Comparison of ENCODE assay signal across 20 cellular contexts in the genomic region with DNA sequence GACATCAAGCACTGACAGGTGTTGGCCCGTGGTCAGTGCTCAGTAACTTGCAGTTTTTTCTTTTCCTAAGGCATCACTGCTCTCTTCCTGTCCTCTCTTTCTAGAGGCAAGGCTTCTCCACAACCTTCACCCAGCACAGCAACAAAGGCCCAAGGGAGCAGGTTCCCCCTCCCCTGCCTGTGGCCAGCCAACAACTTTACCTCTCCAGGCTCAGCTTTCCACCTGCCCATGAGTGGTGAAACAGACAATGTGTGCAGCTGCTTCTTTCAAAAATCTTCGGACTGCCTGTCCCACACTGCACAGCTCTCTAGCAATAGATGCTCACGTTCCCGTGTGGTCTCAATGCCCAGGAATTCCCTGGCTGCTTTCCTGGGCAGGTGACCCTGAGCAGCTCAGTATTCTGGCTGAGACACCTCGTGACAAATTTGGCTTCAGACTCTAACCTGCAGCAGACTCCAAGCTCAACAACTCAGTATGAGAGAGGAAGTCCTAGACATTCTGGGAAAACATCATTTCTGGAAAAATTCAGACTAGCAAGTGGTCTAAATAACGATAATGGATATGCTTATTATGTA.
DNase-seq lines count a peak whose midpoint lies in the region; ATAC-seq and TF ChIP-seq lines count a peak whose summit lies in the region.
"Had no signal": no experiment of that assay in that cellular context is flagged by ENCODE, and none has a peak within 500 bp of the region (broad histone marks: within the 10 kb centered on the region; RNA-seq: fewer than 3 reads in every experiment).

No MANE protein-coding gene starts in this region.

- H3K36me3 Mint-ChIP-seq in nephron progenitor cell (ENCODE audit: low read depth): no peaks in the 10 kb centered on the region
- peaks cover 8% of the 10 kb centered on the region for H3K36me3 Mint-ChIP-seq in stimulated activated effector memory CD8-positive, alpha-beta T cell treated with anti-CD3 and anti-CD28 coated beads, Interleukin-12 subunit alpha, Interleukin-12 subunit beta, amount 100 ng/mL, for 72 hours
- H3K36me3 Mint-ChIP-seq: CD4-positive, CD25-positive, alpha-beta regulatory T cell; IgD-negative memory B cell had no signal

- H4K20me1 ChIP-seq in BLaER1 treated with 17β-estradiol and CSF1 and Interleukin-3, amounts not matched to agents 10 nM and 100 nM: no peaks in the 10 kb centered on the region
- no peaks in the 10 kb centered on the region for H4K20me1 ChIP-seq in MM.1S (ENCODE audit: insufficient read depth, low read length)

- peak overlapping the region; percentile 51 for H3K4me3 Mint-ChIP-seq in nephron progenitor cell
- no peak overlapping the region for H3K4me3 Mint-ChIP-seq in stimulated activated effector memory CD8-positive, alpha-beta T cell treated with anti-CD3 and anti-CD28 coated beads, Interleukin-12 subunit alpha, Interleukin-12 subunit beta, amount 100 ng/mL, for 72 hours
- H3K4me3 Mint-ChIP-seq: CD4-positive, CD25-positive, alpha-beta regulatory T cell had no signal

- H3K9me3 ChIP-seq in BLaER1 treated with 17β-estradiol and CSF1 and Interleukin-3, amounts not matched to agents 10 nM and 100 nM (replicated peaks in 1 of 11): no peaks in the 10 kb centered on the region
- H3K9me3 ChIP-seq in MM.1S (replicated peaks; ENCODE audit: insufficient read depth, low read length): no peaks in the 10 kb centered on the region
- H3K9me3 ChIP-seq: Caco-2 had no signal

- H3K9ac ChIP-seq in BLaER1 treated with 17β-estradiol and CSF1 and Interleukin-3, amounts not matched to agents 10 nM and 100 nM: no peak overlapping the region
- H3K9ac ChIP-seq in MM.1S (ENCODE audit: low read length): peak overlapping the region; percentile 28; the same call in 1 of the 2 replicates

- peak overlapping the region; percentile 22 for H2AFZ ChIP-seq in MM.1S (ENCODE audit: low read length)

- peaks cover 30 to 49% (median 43%) of the 10 kb centered on the region in 10 experiments for H3K4me1 ChIP-seq in BLaER1 treated with 17β-estradiol and CSF1 and Interleukin-3, amounts not matched to agents 10 nM and 100 nM
- peaks cover 21% of the 10 kb centered on the region for H3K4me1 ChIP-seq in MM.1S (ENCODE audit: low read length)
- H3K4me1 ChIP-seq: Caco-2 had no signal

- DNase-seq in MM.1S: peak; percentile 60
- DNase-seq in ecto neural progenitor cell (ENCODE audit: low spot score): peak; percentile 7
- DNase-seq in nephron progenitor cell: no peak
- DNase-seq in RWPE1 (ENCODE audit: low spot score): no peak
- no peak for DNase-seq in stimulated activated effector memory CD8-positive, alpha-beta T cell treated with anti-CD3 and anti-CD28 coated beads, Interleukin-12 subunit alpha, Interleukin-12 subunit beta, amount 100 ng/mL, for 72 hours (ENCODE audit: low spot score in 2 of 2)
- no peak for DNase-seq in kidney glomerular epithelial cell (lab: John Stamatoyannopoulos, UW)
- DNase-seq: AML-193; Caco-2; CD4-positive, CD25-positive, alpha-beta regulatory T cell; DMS153; H7; NCI-H1048; NCI-H1436 treated with DMSO at 0.1 percent for 48 hours; NCI-H2029 treated with DMSO at 0.1 percent for 48 hours; NCI-H526 treated with DMSO at 0.1 percent for 48 hours; SHP77 treated with DMSO at 0.1 percent for 48 hours had no signal

- H3K79me2 ChIP-seq in MM.1S (ENCODE audit: low read length): no peaks in the 10 kb centered on the region

- no peak overlapping the region for H3K4me3 ChIP-seq in BLaER1 treated with 17β-estradiol and CSF1 and Interleukin-3, amounts not matched to agents 10 nM and 100 nM
- H3K4me3 ChIP-seq in MM.1S (ENCODE audit: low read length): no peak overlapping the region

- peaks cover 74% of the 10 kb centered on the region for H3K4me1 Mint-ChIP-seq in nephron progenitor cell
- peaks cover 10% of the 10 kb centered on the region for H3K4me1 Mint-ChIP-seq in stimulated activated effector memory CD8-positive, alpha-beta T cell treated with anti-CD3 and anti-CD28 coated beads, Interleukin-12 subunit alpha, Interleukin-12 subunit beta, amount 100 ng/mL, for 72 hours

- POLR2A ChIA-PET in RWPE1 (lab: Yijun Ruan, JAX; ENCODE audit: low non-redundant PET): no interaction called here

- no peak for TF ChIP-seq CTCF in MM.1S (IDR thresholded peaks at IDR 0.05; ENCODE audit: low read length)
- no peak for TF ChIP-seq CTCF in nephron progenitor cell (IDR thresholded peaks at IDR 0.05)
- TF ChIP-seq CTCF in RWPE1 (conservative IDR thresholded peaks at IDR 0.05; ENCODE audit: low read depth): no peak

- no peak overlapping the region for H3K27ac Mint-ChIP-seq in nephron progenitor cell
- H3K27ac Mint-ChIP-seq in stimulated activated effector memory CD8-positive, alpha-beta T cell treated with anti-CD3 and anti-CD28 coated beads, Interleukin-12 subunit alpha, Interleukin-12 subunit beta, amount 100 ng/mL, for 72 hours: no peak overlapping the region
- H3K27ac Mint-ChIP-seq: CD4-positive, CD25-positive, alpha-beta regulatory T cell; IgD-negative memory B cell had no signal

- peak overlapping the region; percentile 61 to 92 (median 77) for H3K4me2 ChIP-seq in BLaER1 treated with 17β-estradiol and CSF1 and Interleukin-3, amounts not matched to agents 10 nM and 100 nM
- H3K4me2 ChIP-seq in MM.1S (ENCODE audit: low read depth, low read length): peak overlapping the region; percentile 64

- H3K9me3 Mint-ChIP-seq in nephron progenitor cell: no peaks in the 10 kb centered on the region
- no peaks in the 10 kb centered on the region for H3K9me3 Mint-ChIP-seq in stimulated activated effector memory CD8-positive, alpha-beta T cell treated with anti-CD3 and anti-CD28 coated beads, Interleukin-12 subunit alpha, Interleukin-12 subunit beta, amount 100 ng/mL, for 72 hours
- H3K9me3 Mint-ChIP-seq: CD4-positive, CD25-positive, alpha-beta regulatory T cell; IgD-negative memory B cell had no signal

- H3K9me2 ChIP-seq in MM.1S (replicated peaks; ENCODE audit: insufficient read depth, low read length): no peaks in the 10 kb centered on the region

- no peaks in the 10 kb centered on the region for H3K36me3 ChIP-seq in BLaER1 treated with 17β-estradiol and CSF1 and Interleukin-3, amounts not matched to agents 10 nM and 100 nM
- no peaks in the 10 kb centered on the region for H3K36me3 ChIP-seq in MM.1S (replicated peaks; ENCODE audit: insufficient read depth, low read length)

- no peak for ATAC-seq in stimulated activated effector memory CD8-positive, alpha-beta T cell treated with anti-CD3 and anti-CD28 coated beads, Interleukin-12 subunit alpha, Interleukin-12 subunit beta, amount 100 ng/mL, for 72 hours
- ATAC-seq in HG03520 (IDR thresholded peaks at IDR 0.05; ENCODE audit: unreplicated experiment): no peak
- ATAC-seq: SK-N-SH treated with all-trans-retinoic acid at 6 μM for 48 hours had no signal

- peaks cover 9% of the 10 kb centered on the region; the same call in 1 of the 2 replicates for H3F3A ChIP-seq in MM.1S (ENCODE audit: insufficient read depth, low read length)

- peaks cover 0 to 5% (median 0%) of the 10 kb centered on the region in 11 experiments; a peak in 2 of 22 replicates for H3K27me3 ChIP-seq in BLaER1 treated with 17β-estradiol and CSF1 and Interleukin-3, amounts not matched to agents 10 nM and 100 nM
- H3K27me3 ChIP-seq in MM.1S (replicated peaks; ENCODE audit: insufficient read depth, low read length): no peaks in the 10 kb centered on the region

- peaks cover 7% of the 10 kb centered on the region for H3K27me3 Mint-ChIP-seq in nephron progenitor cell (ENCODE audit: low read depth, poor library complexity)

- H3K27ac ChIP-seq in BLaER1 treated with 17β-estradiol and CSF1 and Interleukin-3, amounts not matched to agents 10 nM and 100 nM: no peak overlapping the region
- H3K27ac ChIP-seq in MM.1S (ENCODE audit: low read length): peak overlapping the region; percentile 47; the same call in 1 of the 2 replicates
- no peak overlapping the region for H3K27ac ChIP-seq in RWPE1

- CTCF ChIA-PET in RWPE1 (lab: Yijun Ruan, JAX): interaction anchor here (1.0 kb wide), 1 partner anchor 17 kb away, joined by 5 read pairs; no protein-coding TSS in a partner anchor

Comparison
In these comparisons a context has a peak if more than half of its experiments do, and no peak if none do; other contexts are left out.
1. DNase-seq: peak in MM.1S (single experiment) and ecto neural progenitor cell (single experiment); none in nephron progenitor cell (single experiment), RWPE1 (single experiment), stimulated activated effector memory CD8-positive, alpha-beta T cell treated with anti-CD3 and anti-CD28 coated beads, Interleukin-12 subunit alpha, Interleukin-12 subunit beta, amount 100 ng/mL, for 72 hours (0 of 2) and kidney glomerular epithelial cell (single experiment).